In genomic region chr15:95620934-95621579, GRCh38 we compare ENCODE assay signal across 10 cellular contexts.
DNase-seq lines count a peak whose midpoint lies in the region; ATAC-seq and TF ChIP-seq lines count a peak whose summit lies in the region.
"Had no signal": no experiment of that assay in that cellular context is flagged by ENCODE, and none has a peak within 500 bp of the region (broad histone marks: within the 10 kb centered on the region; RNA-seq: fewer than 3 reads in every experiment).

No MANE protein-coding gene starts in this region.

- ATAC-seq in activated CD8-positive, alpha-beta memory T cell treated with anti-CD3 and anti-CD28 coated beads, Interleukin-2, amount 10 ng/mL, durations not matched to agents 7 days and 5 days = peak; percentile 45
- ATAC-seq in HG02981 (IDR thresholded peaks at IDR 0.05; ENCODE audit: unreplicated experiment) (peak; percentile 55), sciatic nerve (peak; percentile 79), HG03280 (IDR thresholded peaks at IDR 0.05; ENCODE audit: unreplicated experiment) (no peak), WTC11 (no peak)
- ATAC-seq in activated naive CD8-positive, alpha-beta T cell treated with anti-CD3 and anti-CD28 coated beads, Interleukin-2, amount 10 ng/mL, durations not matched to agents 7 days and 5 days (ENCODE audit: low read depth) = no peak
- ATAC-seq: psoas muscle had no signal

- POLR2A ChIA-PET in activated naive CD8-positive, alpha-beta T cell treated with anti-CD3 and anti-CD28 coated beads, Interleukin-2, amount 10 ng/mL, durations not matched to agents 7 days and 5 days (lab: Charles Lee) = interaction anchor here (0.6 kb wide), 1 partner anchor 17 kb away, joined by 3 read pairs; no protein-coding TSS in a partner anchor
- POLR2A ChIA-PET in WTC11 (lab: Charles Lee) = no interaction called here

- TF ChIP-seq CTCF in WTC11 (IDR thresholded peaks at IDR 0.05) = no peak

- H3K27me3 Mint-ChIP-seq in activated CD8-positive, alpha-beta memory T cell treated with anti-CD3 and anti-CD28 coated beads, Interleukin-2, amount 10 ng/mL, durations not matched to agents 7 days and 5 days = no peaks in the 10 kb centered on the region
- H3K27me3 Mint-ChIP-seq in activated naive CD8-positive, alpha-beta T cell treated with anti-CD3 and anti-CD28 coated beads, Interleukin-2, amount 10 ng/mL, durations not matched to agents 7 days and 5 days = peaks cover 7% of the 10 kb centered on the region
- no peaks in the 10 kb centered on the region for H3K27me3 Mint-ChIP-seq in WTC11 (ENCODE audit: low read depth)

- DNase-seq in activated CD8-positive, alpha-beta memory T cell treated with anti-CD3 and anti-CD28 coated beads, Interleukin-2, amount 10 ng/mL, durations not matched to agents 7 days and 5 days = no peak
- DNase-seq in activated CD8-positive, alpha-beta memory T cell treated with anti-CD3 and anti-CD28 coated beads, Interleukin-2, amount 50 U/mL, for 4 hours = no peak
- DNase-seq in activated naive CD8-positive, alpha-beta T cell treated with anti-CD3 and anti-CD28 coated beads, Interleukin-2, amount 10 ng/mL, durations not matched to agents 7 days and 5 days = no peak
- DNase-seq in sciatic nerve (ENCODE audit: low spot score) (no peak), WTC11 (ENCODE audit: low spot score) (no peak), NCI-H2196 (lab: John Stamatoyannopoulos, UW; ENCODE audit: unreplicated experiment) (no peak)
- DNase-seq: psoas muscle; stimulated activated CD8-positive, alpha-beta memory T cell treated with anti-CD3 and anti-CD28 coated beads, Interleukin-4, amount 100 ng/mL, for 48 hours had no signal

- intact Hi-C loops in sciatic nerve (cut with DNase I) = no loop called here

- H3K9me3 Mint-ChIP-seq in activated CD8-positive, alpha-beta memory T cell treated with anti-CD3 and anti-CD28 coated beads, Interleukin-2, amount 10 ng/mL, durations not matched to agents 7 days and 5 days (ENCODE audit: low read depth) = no peaks in the 10 kb centered on the region
- peaks cover 9% of the 10 kb centered on the region for H3K9me3 Mint-ChIP-seq in activated naive CD8-positive, alpha-beta T cell treated with anti-CD3 and anti-CD28 coated beads, Interleukin-2, amount 10 ng/mL, durations not matched to agents 7 days and 5 days
- H3K9me3 Mint-ChIP-seq in WTC11 = peaks cover 16% of the 10 kb centered on the region

- H3K4me1 Mint-ChIP-seq in activated CD8-positive, alpha-beta memory T cell treated with anti-CD3 and anti-CD28 coated beads, Interleukin-2, amount 10 ng/mL, durations not matched to agents 7 days and 5 days = peaks cover 8% of the 10 kb centered on the region
- H3K4me1 Mint-ChIP-seq in activated naive CD8-positive, alpha-beta T cell treated with anti-CD3 and anti-CD28 coated beads, Interleukin-2, amount 10 ng/mL, durations not matched to agents 7 days and 5 days = peaks cover 8% of the 10 kb centered on the region
- H3K4me1 Mint-ChIP-seq in WTC11 = no peaks in the 10 kb centered on the region; the same call in none of the 2 replicates

- H3K27ac Mint-ChIP-seq in activated CD8-positive, alpha-beta memory T cell treated with anti-CD3 and anti-CD28 coated beads, Interleukin-2, amount 10 ng/mL, durations not matched to agents 7 days and 5 days = no peak overlapping the region
- peak overlapping the region; percentile 43 for H3K27ac Mint-ChIP-seq in activated naive CD8-positive, alpha-beta T cell treated with anti-CD3 and anti-CD28 coated beads, Interleukin-2, amount 10 ng/mL, durations not matched to agents 7 days and 5 days
- no peak overlapping the region for H3K27ac Mint-ChIP-seq in WTC11

- H3K4me3 Mint-ChIP-seq in activated CD8-positive, alpha-beta memory T cell treated with anti-CD3 and anti-CD28 coated beads, Interleukin-2, amount 10 ng/mL, durations not matched to agents 7 days and 5 days = no peak overlapping the region
- peak overlapping the region; percentile 38 for H3K4me3 Mint-ChIP-seq in activated naive CD8-positive, alpha-beta T cell treated with anti-CD3 and anti-CD28 coated beads, Interleukin-2, amount 10 ng/mL, durations not matched to agents 7 days and 5 days
- no peak overlapping the region for H3K4me3 Mint-ChIP-seq in WTC11

- peaks cover 4% of the 10 kb centered on the region for H3K36me3 Mint-ChIP-seq in activated CD8-positive, alpha-beta memory T cell treated with anti-CD3 and anti-CD28 coated beads, Interleukin-2, amount 10 ng/mL, durations not matched to agents 7 days and 5 days
- H3K36me3 Mint-ChIP-seq in activated naive CD8-positive, alpha-beta T cell treated with anti-CD3 and anti-CD28 coated beads, Interleukin-2, amount 10 ng/mL, durations not matched to agents 7 days and 5 days = no peaks in the 10 kb centered on the region
- H3K36me3 Mint-ChIP-seq in WTC11 = no peaks in the 10 kb centered on the region

- CTCF ChIA-PET in activated CD8-positive, alpha-beta memory T cell treated with anti-CD3 and anti-CD28 coated beads, Interleukin-2, amount 10 ng/mL, durations not matched to agents 7 days and 5 days (lab: Charles Lee) = no interaction called here
- CTCF ChIA-PET in WTC11 (lab: Charles Lee) = no interaction called here

TF ChIP-seq in WTC11, 78 proteins besides CTCF, POLR2A, EP300 and RAD21:
- TF ChIP-seq CREB1 (CRISPR knock-in tag; IDR thresholded peaks at IDR 0.05) = no peak
- no peak for TF ChIP-seq USF1 (CRISPR knock-in tag; IDR thresholded peaks at IDR 0.05)
- TF ChIP-seq MLX (CRISPR knock-in tag; IDR thresholded peaks at IDR 0.05) = no peak
- TF ChIP-seq ATF1 (CRISPR knock-in tag; IDR thresholded peaks at IDR 0.05) = no peak
- no peak for TF ChIP-seq NR3C1 (CRISPR knock-in tag; conservative IDR thresholded peaks at IDR 0.05; ENCODE audit: low read depth)
- no peak for TF ChIP-seq ZBTB21 (CRISPR knock-in tag; IDR thresholded peaks at IDR 0.05; ENCODE audit: borderline replicate concordance)
- no peak for TF ChIP-seq NR1H2 (CRISPR knock-in tag; IDR thresholded peaks at IDR 0.05)
- TF ChIP-seq PRRX2 (CRISPR knock-in tag; IDR thresholded peaks at IDR 0.05) = no peak
- no peak for TF ChIP-seq TCF7 (CRISPR knock-in tag; IDR thresholded peaks at IDR 0.05; ENCODE audit: low read depth)
- TF ChIP-seq PREB (CRISPR knock-in tag; IDR thresholded peaks at IDR 0.05; ENCODE audit: borderline replicate concordance) = no peak
- TF ChIP-seq FOXK1 (CRISPR knock-in tag; IDR thresholded peaks at IDR 0.05) = no peak

Comparison
In these comparisons a context has a peak if more than half of its experiments do, and no peak if none do; other contexts are left out.
1. ATAC-seq: peak in activated CD8-positive, alpha-beta memory T cell treated with anti-CD3 and anti-CD28 coated beads, Interleukin-2, amount 10 ng/mL, durations not matched to agents 7 days and 5 days (single experiment), HG02981 (single experiment) and sciatic nerve (single experiment); none in activated naive CD8-positive, alpha-beta T cell treated with anti-CD3 and anti-CD28 coated beads, Interleukin-2, amount 10 ng/mL, durations not matched to agents 7 days and 5 days (single experiment), HG03280 (single experiment) and WTC11 (single experiment).